20 cellular contexts compared by ENCODE assay signal in genomic region chr3:1183320-1184048, GRCh38.
DNase-seq lines count a peak whose midpoint lies in the region; ATAC-seq, FAIRE-seq and TF ChIP-seq lines count a peak whose summit lies in the region.
"Had no signal": no experiment of that assay in that cellular context is flagged by ENCODE, and none has a peak within 500 bp of the region (broad histone marks: within the 10 kb centered on the region; RNA-seq: fewer than 3 reads in every experiment).

No MANE protein-coding gene starts in this region.

- RAD21 ChIA-PET in GM12878 (lab: Charles Lee; ENCODE audit: unreplicated experiment), result no interaction called here

- no peak overlapping the region for H2AFZ ChIP-seq in GM12878 (ENCODE audit: control insufficient read depth, low read depth, low read length)

- no peak overlapping the region for H3K4me3 ChIP-seq in breast epithelium
- no peak overlapping the region for H3K4me3 ChIP-seq in GM12878
- H3K4me3 ChIP-seq in ovary, result no peak overlapping the region
- H3K4me3 ChIP-seq: A549, sigmoid colon had no signal

- ATAC-seq in GM12878, result peak; percentile 17
- ATAC-seq: A549; HCT116; stimulated activated memory B cell treated with anti-CD40 and anti-IgM and Interleukin-4, amounts not matched to agents 10 μg/mL and 1 μg/mL and 100 μg/mL, for 72 hours had no signal

- TF ChIP-seq RAD21 in GM12878 (IDR thresholded peaks at IDR 0.05; ENCODE audit: insufficient read depth, low read depth, low read length), result no peak

- H3K4me1 Mint-ChIP-seq in MCF 10A (ENCODE audit: insufficient read depth, unreplicated experiment), result no peaks in the 10 kb centered on the region
- H3K4me1 Mint-ChIP-seq: activated naive CD4-positive, alpha-beta T cell treated with anti-CD3 and anti-CD28 coated beads, Interleukin-2, amount 50 U/mL, for 24 hours had no signal

- H3K27me3 Mint-ChIP-seq in MCF 10A (ENCODE audit: insufficient read depth, unreplicated experiment), result no peaks in the 10 kb centered on the region
- H3K27me3 Mint-ChIP-seq: activated naive CD4-positive, alpha-beta T cell treated with anti-CD3 and anti-CD28 coated beads, Interleukin-2, amount 50 U/mL, for 24 hours; stimulated activated memory B cell treated with anti-CD40 and anti-IgM and Interleukin-4, amounts not matched to agents 10 μg/mL and 1 μg/mL and 100 μg/mL, for 72 hours had no signal

- H3K9me3 Mint-ChIP-seq in MCF 10A (ENCODE audit: unreplicated experiment), result no peaks in the 10 kb centered on the region
- H3K9me3 Mint-ChIP-seq: activated naive CD4-positive, alpha-beta T cell treated with anti-CD3 and anti-CD28 coated beads, Interleukin-2, amount 50 U/mL, for 24 hours; stimulated activated memory B cell treated with anti-CD40 and anti-IgM and Interleukin-4, amounts not matched to agents 10 μg/mL and 1 μg/mL and 100 μg/mL, for 72 hours had no signal

- H3K9ac ChIP-seq in GM12878 (ENCODE audit: control insufficient read depth, insufficient read depth, low read length), result no peak overlapping the region

- SMC1A ChIA-PET in GM12878 (lab: Charles Lee; ENCODE audit: uncharacterized antibody, unreplicated experiment), result no interaction called here

- intact Hi-C loops in MCF 10A (cut with micrococcal nuclease) (no loop called here), breast epithelium (cut with DNase I; ENCODE audit: low total_unique reads) (no loop called here), GM12878 (cut with micrococcal nuclease; ENCODE audit: unreplicated experiment) (no loop called here), ovary (cut with DNase I) (no loop called here)

- 17% methylated on average over 4 of the region's 4 CpGs for WGBS in GM12878 (ENCODE audit: insufficient coverage, insufficient replicate concordance, low lambda C conversion rate, missing lambda C conversion rate)
- WGBS in ovary, 3 donors, result 69 to 76% (median 72%) methylated on average over 4 of the region's 4 CpGs

- CTCF ChIA-PET in MCF 10A (lab: Yijun Ruan, JAX), result no interaction called here
- CTCF ChIA-PET in GM12878 (lab: Yijun Ruan, JAX), result no interaction called here

- no peaks in the 10 kb centered on the region for H3K79me2 ChIP-seq in GM12878 (ENCODE audit: control insufficient read depth, insufficient read depth, low read length)

- no peaks in the 10 kb centered on the region for H3K36me3 Mint-ChIP-seq in MCF 10A (ENCODE audit: insufficient read depth, unreplicated experiment)
- H3K36me3 Mint-ChIP-seq: activated naive CD4-positive, alpha-beta T cell treated with anti-CD3 and anti-CD28 coated beads, Interleukin-2, amount 50 U/mL, for 24 hours; stimulated activated memory B cell treated with anti-CD40 and anti-IgM and Interleukin-4, amounts not matched to agents 10 μg/mL and 1 μg/mL and 100 μg/mL, for 72 hours had no signal

- no peak overlapping the region for H3K4me3 Mint-ChIP-seq in MCF 10A (ENCODE audit: unreplicated experiment)
- H3K4me3 Mint-ChIP-seq: activated naive CD4-positive, alpha-beta T cell treated with anti-CD3 and anti-CD28 coated beads, Interleukin-2, amount 50 U/mL, for 24 hours; stimulated activated memory B cell treated with anti-CD40 and anti-IgM and Interleukin-4, amounts not matched to agents 10 μg/mL and 1 μg/mL and 100 μg/mL, for 72 hours; T-helper 1 cell treated with Interleukin-12 subunit alpha and Interleukin-12 subunit beta and Interleukin-4 antibody, amounts not matched to agents 30 μg/mL and 1 μg/mL, for 36 hours had no signal

- FAIRE-seq in GM12878 (lab: Jason Lieb, UNC), result no peak
- FAIRE-seq: A549, colon had no signal

- no peak overlapping the region for H3K4me2 ChIP-seq in GM12878 (ENCODE audit: control insufficient read depth, insufficient read depth)
- H3K4me2 ChIP-seq: A549 had no signal

- H4K20me1 ChIP-seq in GM12878 (ENCODE audit: control insufficient read depth, insufficient read depth), result no peaks in the 10 kb centered on the region

- DNase-seq in MCF 10A (ENCODE audit: unreplicated experiment) (peak; percentile 43), breast epithelium (ENCODE audit: low spot score in 2 of 2) (no peak), GM12878 (ENCODE audit: low read depth, low spot score) (no peak), foreskin melanocyte (peak; percentile 40), NCI-H2029 (lab: John Stamatoyannopoulos, UW) (no peak), NCI-H2107 treated with DMSO at 0.1 percent for 48 hours (lab: John Stamatoyannopoulos, UW; ENCODE audit: unreplicated experiment) (no peak), erythroblast (lab: John Stamatoyannopoulos, UW) (no peak), ovary (no peak)
- DNase-seq: activated CD8-positive, alpha-beta memory T cell treated with anti-CD3 and anti-CD28 coated beads, Interleukin-2, amount 50 U/mL, for 48 hours; COR-L47; Kasumi-1; mesenchymal stem cell; NCI-H1930; sigmoid colon had no signal

- H3K36me3 ChIP-seq in breast epithelium, result no peaks in the 10 kb centered on the region
- H3K36me3 ChIP-seq in GM12878 (ENCODE audit: control insufficient read depth in 2 of 2, insufficient read depth in 2 of 2, low read length in 1 of 2), result no peaks in the 10 kb centered on the region
- no peaks in the 10 kb centered on the region for H3K36me3 ChIP-seq in ovary
- H3K36me3 ChIP-seq: sigmoid colon had no signal

- H3K9me3 ChIP-seq in breast epithelium (no peaks in the 10 kb centered on the region), GM12878 (replicated peaks; ENCODE audit: control insufficient read depth, insufficient read depth, low read length) (no peaks in the 10 kb centered on the region), ovary (no peaks in the 10 kb centered on the region)
- H3K9me3 ChIP-seq: sigmoid colon had no signal

- TF ChIP-seq EP300 in GM12878 (IDR thresholded peaks at IDR 0.05; ENCODE audit: borderline replicate concordance in 1 of 2, control insufficient read depth in 1 of 2, low read depth in 2 of 2, low read length in 2 of 2), result no peak
- TF ChIP-seq EP300 in ovary (IDR thresholded peaks at IDR 0.05), result no peak

- no peaks in the 10 kb centered on the region for H3K27me3 ChIP-seq in breast epithelium
- no peaks in the 10 kb centered on the region for H3K27me3 ChIP-seq in GM12878 (replicated peaks in 1 of 2; ENCODE audit: control insufficient read depth in 2 of 2, insufficient read depth in 2 of 2, low read length in 1 of 2)
- no peaks in the 10 kb centered on the region for H3K27me3 ChIP-seq in ovary
- H3K27me3 ChIP-seq: sigmoid colon had no signal

- TF ChIP-seq POLR2A in breast epithelium (IDR thresholded peaks at IDR 0.05) (no peak), GM12878 (IDR thresholded peaks at IDR 0.05; ENCODE audit: low read depth, low read length) (no peak), erythroblast (IDR thresholded peaks at IDR 0.05; ENCODE audit: low read length) (no peak), ovary (IDR thresholded peaks at IDR 0.05) (no peak)

- POLR2A ChIA-PET in MCF 10A (lab: Yijun Ruan, JAX), result interaction anchor here (0.7 kb wide), 1 partner anchor 1951 kb away, joined by 4 read pairs; no protein-coding TSS in a partner anchor
- POLR2A ChIA-PET in GM12878 (lab: Charles Lee), result no interaction called here

- in situ Hi-C loops in GM12878 (cut with MboI), result no loop called here

- H3K27ac ChIP-seq in breast epithelium (no peak overlapping the region), GM12878 (ENCODE audit: control insufficient read depth, insufficient read depth) (no peak overlapping the region), ovary (no peak overlapping the region)
- H3K27ac ChIP-seq: A549, sigmoid colon had no signal

- TF ChIP-seq CTCF in MCF 10A (IDR thresholded peaks at IDR 0.05; ENCODE audit: unreplicated experiment) (no peak), breast epithelium (IDR thresholded peaks at IDR 0.05) (no peak), GM12878 (IDR thresholded peaks at IDR 0.05 in 2 of 3, conservative IDR thresholded peaks at IDR 0.05 in 1 of 3; ENCODE audit: control insufficient read depth in 2 of 3, extremely low read depth in 1 of 3, insufficient read depth in 1 of 3, low read depth in 3 of 3, low read length in 3 of 3) (no peak), ovary (IDR thresholded peaks at IDR 0.05) (no peak)

- H3K27ac Mint-ChIP-seq in MCF 10A (ENCODE audit: low read depth, unreplicated experiment), result peak overlapping the region; percentile 19
- H3K27ac Mint-ChIP-seq: activated naive CD4-positive, alpha-beta T cell treated with anti-CD3 and anti-CD28 coated beads, Interleukin-2, amount 50 U/mL, for 24 hours; stimulated activated memory B cell treated with anti-CD40 and anti-IgM and Interleukin-4, amounts not matched to agents 10 μg/mL and 1 μg/mL and 100 μg/mL, for 72 hours; T-helper 1 cell treated with Interleukin-12 subunit alpha and Interleukin-12 subunit beta and Interleukin-4 antibody, amounts not matched to agents 30 μg/mL and 1 μg/mL, for 36 hours had no signal

- no TSS peak for BruUV-seq in MCF 10A (replicated peaks; lab: Mats Ljungman, UMichigan)
- BruUV-seq in GM12878 (replicated peaks; lab: Mats Ljungman, UMichigan), result no TSS peak

- H3K4me1 ChIP-seq in breast epithelium, result no peaks in the 10 kb centered on the region
- H3K4me1 ChIP-seq in GM12878 (ENCODE audit: control insufficient read depth, insufficient read depth, low read length), result no peaks in the 10 kb centered on the region
- H3K4me1 ChIP-seq in ovary (ENCODE audit: insufficient read depth), result no peaks in the 10 kb centered on the region
- H3K4me1 ChIP-seq: A549, sigmoid colon had no signal

TF ChIP-seq in GM12878, 131 proteins besides CTCF, POLR2A, EP300 and RAD21 (continues in another document):
- TF ChIP-seq CBX5 (IDR thresholded peaks at IDR 0.05; ENCODE audit: low read depth), result no peak
- no peak for TF ChIP-seq TAF1 (IDR thresholded peaks at IDR 0.05; ENCODE audit: borderline replicate concordance, low read depth, low read length)
- no peak for TF ChIP-seq FOS (IDR thresholded peaks at IDR 0.05; ENCODE audit: borderline replicate concordance, extremely low read depth, insufficient read length)
- TF ChIP-seq SMAD5 (IDR thresholded peaks at IDR 0.05; ENCODE audit: low read depth), result no peak
- TF ChIP-seq HSF1 (IDR thresholded peaks at IDR 0.05; ENCODE audit: low read depth, low read length), result no peak

Comparison
In these comparisons a context has a peak if more than half of its experiments do, and no peak if none do; other contexts are left out.
1. DNase-seq: peak in MCF 10A (single experiment) and foreskin melanocyte (single experiment); none in breast epithelium (0 of 2), GM12878 (single experiment), NCI-H2029 (single experiment), NCI-H2107 treated with DMSO at 0.1 percent for 48 hours (single experiment), erythroblast (0 of 2) and ovary (0 of 5).